ENCODE assay signal across 9 cellular contexts in the genomic region with DNA sequence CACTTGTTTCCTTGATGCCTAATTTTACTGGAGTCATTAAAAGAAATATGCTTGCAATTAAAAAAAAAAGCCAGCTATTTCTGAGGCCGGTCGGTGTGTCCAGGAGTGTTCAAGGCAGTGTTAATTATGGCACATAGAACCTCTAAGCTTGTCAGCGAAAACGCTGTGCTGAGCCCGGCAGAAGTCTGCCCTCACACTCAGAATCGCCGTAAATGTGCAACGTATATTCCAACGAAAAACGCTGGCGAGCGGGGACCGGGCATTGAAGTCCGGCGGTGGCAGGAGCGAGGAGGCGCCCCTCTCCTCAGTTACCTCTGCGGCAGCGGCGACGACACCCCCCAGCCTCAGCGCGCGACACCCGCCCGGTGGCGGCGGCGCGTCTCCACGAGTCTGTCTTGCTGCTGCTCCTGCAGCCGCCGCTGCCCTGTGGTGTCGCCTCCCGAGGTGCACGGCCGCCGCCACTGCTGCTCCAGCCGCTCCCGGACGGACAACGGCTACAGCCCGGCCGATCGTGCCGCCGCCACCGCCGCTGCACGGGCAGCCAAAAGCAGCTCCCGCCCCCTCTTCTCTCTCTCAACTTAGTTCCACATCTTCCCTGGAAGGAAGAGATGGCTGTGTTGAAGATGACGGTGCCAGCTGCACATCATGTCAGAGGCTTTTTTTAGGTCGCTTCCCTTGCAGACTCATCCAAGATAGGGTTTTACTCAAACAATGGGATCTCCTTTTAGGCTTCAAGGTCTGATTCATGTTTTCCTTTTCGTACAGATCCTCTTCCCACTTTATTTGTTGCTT. TPM values are rescaled to one million over a fixed set of nuclear protein-coding genes. Genes with fewer than 3 reads are reported as not detected.
DNase-seq lines count a peak whose midpoint lies in the region; ATAC-seq and TF ChIP-seq lines count a peak whose summit lies in the region.
"Had no signal": no experiment of that assay in that cellular context is flagged by ENCODE, and none has a peak within 500 bp of the region (broad histone marks: within the 10 kb centered on the region; RNA-seq: fewer than 3 reads in every experiment).

No MANE protein-coding gene starts in this region.

- H3K27me3 ChIP-seq in neural cell (ENCODE audit: insufficient read depth, low read depth, low read length): no peaks in the 10 kb centered on the region

- TF ChIP-seq CTCF in AG04449 (IDR thresholded peaks at IDR 0.05; ENCODE audit: insufficient read depth, low read length, missing control alignments) (no peak), fibroblast of the aortic adventitia (IDR thresholded peaks at IDR 0.05; ENCODE audit: insufficient read depth, low read length) (no peak), neural cell (IDR thresholded peaks at IDR 0.05; ENCODE audit: poor library complexity, severe bottlenecking) (peak; percentile 39)

- peak; percentile 40 for TF ChIP-seq RAD21 in neural cell (conservative IDR thresholded peaks at IDR 0.05)

- H3K9ac ChIP-seq in neural cell (ENCODE audit: low read length): peak overlapping the region; percentile 38

- H4K20me1 ChIP-seq in neural cell (ENCODE audit: insufficient read depth): no peaks in the 10 kb centered on the region

- no peaks in the 10 kb centered on the region for H3K9me2 ChIP-seq in neural cell (ENCODE audit: insufficient read depth, low read length)

- POLR2A ChIA-PET in AG04449 (lab: Yijun Ruan, JAX): interaction anchor here (1.3 kb wide), 1 partner anchor 56 kb away, joined by 4 read pairs; a partner anchor contains a TSS
- POLR2A ChIA-PET in T-cell (lab: Charles Lee): no interaction called here

- CTCF ChIA-PET in AG04449 (lab: Yijun Ruan, JAX) (interaction anchor here (0.7 to 2.4 kb wide), 7 partner anchors 9 to 74 kb away, joined by 3 to 12 read pairs (median 4); no protein-coding TSS in a partner anchor), T-cell (lab: Charles Lee) (interaction anchor here in 1 of 2 donors (0.9 kb wide), 1 partner anchor 11 kb away, joined by 3 read pairs; no protein-coding TSS in a partner anchor)

- no peaks in the 10 kb centered on the region for H3F3A ChIP-seq in neural cell (ENCODE audit: insufficient read depth, low read length, poor library complexity, severe bottlenecking)

- no peak overlapping the region for H3K27ac ChIP-seq in neural cell (ENCODE audit: low read length)
- H3K27ac ChIP-seq: SK-N-MC had no signal

- no peaks in the 10 kb centered on the region for H3K36me3 ChIP-seq in neural cell (ENCODE audit: insufficient read depth, low read length)

- peaks cover 9 to 25% (median 17%) of the 10 kb centered on the region in 3 donors for H3K4me1 Mint-ChIP-seq in T-cell

- no peak overlapping the region for H2AFZ ChIP-seq in neural cell (ENCODE audit: low read depth, low read length)

- H3K27me3 Mint-ChIP-seq in T-cell: peaks cover 33 to 40% of the 10 kb centered on the region in 2 donors

- ATAC-seq in T-cell (replicated peaks in 1 of 4) (peak in 3 of 4 experiments; percentile 37 to 44 (median 43)), GM18907 (IDR thresholded peaks at IDR 0.05; ENCODE audit: unreplicated experiment) (no peak)

- H3K9me3 ChIP-seq in neural cell (ENCODE audit: low read length): no peaks in the 10 kb centered on the region

- H3K4me3 ChIP-seq in AG04449 (ENCODE audit: low read depth, low read length) (peak overlapping the region; percentile 52), fibroblast of the aortic adventitia (ENCODE audit: low read depth, low read length) (peak overlapping the region; percentile 60), neural cell (ENCODE audit: low read length) (peak overlapping the region; percentile 65)
- H3K4me3 ChIP-seq: SK-N-MC had no signal

- peak overlapping the region in 1 of 3 donors; percentile 61 for H3K4me3 Mint-ChIP-seq in T-cell

- H3K27ac Mint-ChIP-seq in T-cell: no peak overlapping the region

- TF ChIP-seq EP300 in neural cell (conservative IDR thresholded peaks at IDR 0.05; ENCODE audit: poor library complexity, severe bottlenecking): no peak

- no peaks in the 10 kb centered on the region for H3K9me3 Mint-ChIP-seq in T-cell

- DNase-seq in AG04449 (ENCODE audit: low read depth, low spot score): no peak
- peak in 8 of 34 experiments; percentile 1 to 16 (median 4) for DNase-seq in T-cell
- peak; percentile 78 for DNase-seq in fibroblast of the aortic adventitia (ENCODE audit: low read depth)
- no peak for DNase-seq in NOMO-1 treated with DMSO at 0.1 percent for 48 hours (lab: John Stamatoyannopoulos, UW; ENCODE audit: unreplicated experiment)
- DNase-seq in AML-193 (lab: John Stamatoyannopoulos, UW): no peak
- DNase-seq in SW480 (ENCODE audit: low spot score): no peak

- peaks cover 21% of the 10 kb centered on the region for H3K36me3 Mint-ChIP-seq in T-cell

- no peak overlapping the region for H3K4me2 ChIP-seq in neural cell (ENCODE audit: low read length)

- H3K79me2 ChIP-seq in neural cell (replicated peaks; ENCODE audit: insufficient read depth, low read length): peaks cover 6% of the 10 kb centered on the region

TF ChIP-seq in neural cell, 6 proteins besides CTCF, POLR2A, EP300 and RAD21:
- TF ChIP-seq EZH2 (IDR thresholded peaks at IDR 0.05; ENCODE audit: borderline replicate concordance, insufficient read depth, low read length, poor library complexity, severe bottlenecking): no peak
- TF ChIP-seq, protein P1, sequence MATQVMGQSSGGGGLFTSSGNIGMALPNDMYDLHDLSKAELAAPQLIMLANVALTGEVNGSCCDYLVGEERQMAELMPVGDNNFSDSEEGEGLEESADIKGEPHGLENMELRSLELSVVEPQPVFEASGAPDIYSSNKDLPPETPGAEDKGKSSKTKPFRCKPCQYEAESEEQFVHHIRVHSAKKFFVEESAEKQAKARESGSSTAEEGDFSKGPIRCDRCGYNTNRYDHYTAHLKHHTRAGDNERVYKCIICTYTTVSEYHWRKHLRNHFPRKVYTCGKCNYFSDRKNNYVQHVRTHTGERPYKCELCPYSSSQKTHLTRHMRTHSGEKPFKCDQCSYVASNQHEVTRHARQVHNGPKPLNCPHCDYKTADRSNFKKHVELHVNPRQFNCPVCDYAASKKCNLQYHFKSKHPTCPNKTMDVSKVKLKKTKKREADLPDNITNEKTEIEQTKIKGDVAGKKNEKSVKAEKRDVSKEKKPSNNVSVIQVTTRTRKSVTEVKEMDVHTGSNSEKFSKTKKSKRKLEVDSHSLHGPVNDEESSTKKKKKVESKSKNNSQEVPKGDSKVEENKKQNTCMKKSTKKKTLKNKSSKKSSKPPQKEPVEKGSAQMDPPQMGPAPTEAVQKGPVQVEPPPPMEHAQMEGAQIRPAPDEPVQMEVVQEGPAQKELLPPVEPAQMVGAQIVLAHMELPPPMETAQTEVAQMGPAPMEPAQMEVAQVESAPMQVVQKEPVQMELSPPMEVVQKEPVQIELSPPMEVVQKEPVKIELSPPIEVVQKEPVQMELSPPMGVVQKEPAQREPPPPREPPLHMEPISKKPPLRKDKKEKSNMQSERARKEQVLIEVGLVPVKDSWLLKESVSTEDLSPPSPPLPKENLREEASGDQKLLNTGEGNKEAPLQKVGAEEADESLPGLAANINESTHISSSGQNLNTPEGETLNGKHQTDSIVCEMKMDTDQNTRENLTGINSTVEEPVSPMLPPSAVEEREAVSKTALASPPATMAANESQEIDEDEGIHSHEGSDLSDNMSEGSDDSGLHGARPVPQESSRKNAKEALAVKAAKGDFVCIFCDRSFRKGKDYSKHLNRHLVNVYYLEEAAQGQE (IDR thresholded peaks at IDR 0.05; ENCODE audit: borderline replicate concordance): no peak
- no peak for TF ChIP-seq POLR2AphosphoS5 (IDR thresholded peaks at IDR 0.05)
- TF ChIP-seq MXI1 (conservative IDR thresholded peaks at IDR 0.05; ENCODE audit: poor library complexity, severe bottlenecking): no peak
- TF ChIP-seq TAF1 (IDR thresholded peaks at IDR 0.05; ENCODE audit: low read depth): no peak
- peak; percentile 36 for TF ChIP-seq SMC3 (conservative IDR thresholded peaks at IDR 0.05; ENCODE audit: poor library complexity)

RNA-seq across cellular contexts. Expression of a gene that starts 56.0 kb away (rescaled TPM):
- total RNA-seq in T-cell: 10 to 100 TPM in 1 of 5 donors, 1 to 10 TPM in 4; 6.6 to 10.7 (median 8.2) TPM
- 61.6 and 63.0 TPM in 2 replicates for total RNA-seq in fibroblast of the aortic adventitia (ENCODE audit: low replicate concordance)
- polyA plus RNA-seq in neural cell: 46.1 and 58.5 TPM in 2 replicates
- polyA minus RNA-seq in neural cell: 67.8 and 69.1 TPM in 2 replicates
